ENCODE assay signal across 12 cellular contexts in the genomic region with DNA sequence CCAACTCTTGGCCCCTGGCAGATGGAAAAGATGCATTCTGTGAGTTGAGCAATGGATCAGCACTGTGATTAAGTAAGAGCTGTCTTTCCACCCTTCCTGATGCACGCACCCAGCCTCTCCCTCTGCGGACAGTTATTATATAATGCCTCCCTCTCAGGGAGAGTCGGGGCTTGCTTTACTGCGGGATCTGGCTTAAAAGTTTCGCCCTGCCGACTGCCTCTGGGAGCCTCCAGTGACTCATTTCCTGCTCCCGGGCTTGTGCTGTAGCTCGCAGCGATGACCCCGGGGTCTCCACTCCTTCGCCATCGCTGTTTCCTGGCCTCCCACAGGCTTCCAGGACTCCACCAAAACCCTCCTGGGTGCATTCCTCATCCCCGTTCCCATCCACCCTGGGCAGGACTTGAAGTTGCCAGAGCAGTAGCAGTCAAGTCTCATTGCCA.
DNase-seq lines count a peak whose midpoint lies in the region; ATAC-seq, FAIRE-seq and TF ChIP-seq lines count a peak whose summit lies in the region.
"Had no signal": no experiment of that assay in that cellular context is flagged by ENCODE, and none has a peak within 500 bp of the region (broad histone marks: within the 10 kb centered on the region; RNA-seq: fewer than 3 reads in every experiment).

No MANE protein-coding gene starts in this region.

- H3K27me3 Mint-ChIP-seq in mesothelial cell of epicardium (ENCODE audit: low read depth): no peaks in the 10 kb centered on the region

- TF ChIP-seq POLR2A in NB4 (IDR thresholded peaks at IDR 0.05; ENCODE audit: extremely low read depth, insufficient read length): no peak
- TF ChIP-seq POLR2A in endothelial cell of umbilical vein (IDR thresholded peaks at IDR 0.05; ENCODE audit: low read depth, low read length): no peak
- no peak for TF ChIP-seq POLR2A in Peyer's patch (IDR thresholded peaks at IDR 0.05)
- TF ChIP-seq POLR2A in GM12891 (IDR thresholded peaks at IDR 0.05; ENCODE audit: low read depth, low read length): no peak

- H3K36me3 ChIP-seq in endothelial cell of umbilical vein (ENCODE audit: control insufficient read depth in 2 of 2, extremely low read depth in 1 of 2, insufficient read depth in 2 of 2, low read length in 2 of 2): no peaks in the 10 kb centered on the region
- no peaks in the 10 kb centered on the region for H3K36me3 ChIP-seq in Peyer's patch

- DNase-seq in AG20443 (ENCODE audit: low spot score) (peak; percentile 88), NB4 (ENCODE audit: low read depth) (peak; percentile 92), endothelial cell of umbilical vein (ENCODE audit: low read depth, low spot score) (peak; percentile 77), mesothelial cell of epicardium (ENCODE audit: low spot score in 2 of 2, unreplicated experiment in 2 of 2) (no peak), Peyer's patch (no peak), GM12891 (ENCODE audit: insufficient read length, low spot score) (no peak)
- DNase-seq: activated CD4-positive, alpha-beta T cell treated with anti-CD3 and anti-CD28 coated beads, Interleukin-2, amount 50 U/mL, for 4 hours; dorsolateral prefrontal cortex; naive thymus-derived CD8-positive, alpha-beta T cell; NCI-H526 treated with DMSO at 0.1 percent for 48 hours had no signal

- H3K4me2 ChIP-seq in endothelial cell of umbilical vein (ENCODE audit: insufficient read depth, low read length): peak overlapping the region; percentile 91

- peaks cover 10% of the 10 kb centered on the region for H3K4me1 Mint-ChIP-seq in mesothelial cell of epicardium
- H3K4me1 Mint-ChIP-seq: naive thymus-derived CD8-positive, alpha-beta T cell had no signal

- peak overlapping the region; percentile 34 for H3K9ac ChIP-seq in endothelial cell of umbilical vein (replicated peaks; ENCODE audit: extremely low read depth, insufficient read depth, low read length)

- dilution Hi-C loops in endothelial cell of umbilical vein (cut with MboI; ENCODE audit: extremely low pct_ligation_motif_present, low sequenced_read_pairs): loop anchor here (25.0 kb wide), 1 partner anchor 241 kb away; no protein-coding TSS in a partner anchor

- ATAC-seq in GM21526 (IDR thresholded peaks at IDR 0.05; ENCODE audit: low FRiP score, unreplicated experiment): no peak
- no peak for ATAC-seq in GM19328 (IDR thresholded peaks at IDR 0.05; ENCODE audit: unreplicated experiment)
- ATAC-seq: naive thymus-derived CD8-positive, alpha-beta T cell had no signal

- no peaks in the 10 kb centered on the region for H3K79me2 ChIP-seq in endothelial cell of umbilical vein (ENCODE audit: control insufficient read depth, insufficient read depth, low read length)

- no peaks in the 10 kb centered on the region for H3K9me1 ChIP-seq in endothelial cell of umbilical vein (replicated peaks; ENCODE audit: control insufficient read depth, extremely low read depth, insufficient read depth, low read length)

- H3K4me1 ChIP-seq in endothelial cell of umbilical vein (ENCODE audit: control insufficient read depth, extremely low read depth, insufficient read depth, low read length): peaks cover 12% of the 10 kb centered on the region
- no peaks in the 10 kb centered on the region for H3K4me1 ChIP-seq in Peyer's patch

- H3K27me3 ChIP-seq in endothelial cell of umbilical vein (ENCODE audit: control insufficient read depth in 2 of 2, insufficient read depth in 2 of 2, low read length in 2 of 2) (no peaks in the 10 kb centered on the region), Peyer's patch (no peaks in the 10 kb centered on the region)

- H4K20me1 ChIP-seq in endothelial cell of umbilical vein (replicated peaks; ENCODE audit: control insufficient read depth, extremely low read depth, insufficient read depth, low read length): no peaks in the 10 kb centered on the region

- TF ChIP-seq CTCF in NB4 (IDR thresholded peaks at IDR 0.05; ENCODE audit: low read depth, low read length): no peak
- no peak for TF ChIP-seq CTCF in endothelial cell of umbilical vein (IDR thresholded peaks at IDR 0.05; ENCODE audit: extremely low read depth in 1 of 2, insufficient read depth in 1 of 2, low read depth in 1 of 2, low read length in 2 of 2)
- TF ChIP-seq CTCF in mesothelial cell of epicardium (IDR thresholded peaks at IDR 0.05; ENCODE audit: unreplicated experiment): no peak
- TF ChIP-seq CTCF in Peyer's patch (IDR thresholded peaks at IDR 0.05): no peak

- peaks cover 7% of the 10 kb centered on the region for H3K9me3 Mint-ChIP-seq in mesothelial cell of epicardium

- POLR2A ChIA-PET in endothelial cell of umbilical vein (lab: Charles Lee): no interaction called here

- peak overlapping the region; percentile 33 for H3K4me3 Mint-ChIP-seq in mesothelial cell of epicardium
- H3K4me3 Mint-ChIP-seq: naive thymus-derived CD8-positive, alpha-beta T cell had no signal

- intact Hi-C loops in endothelial cell of umbilical vein (cut with micrococcal nuclease): loop anchor here (1.0 to 2.0 kb wide), 2 partner anchors 108 to 195 kb away; a partner anchor contains a TSS

- H2AFZ ChIP-seq in endothelial cell of umbilical vein (ENCODE audit: low read depth, low read length): peak overlapping the region; percentile 96

- H3K27ac Mint-ChIP-seq in mesothelial cell of epicardium: peak overlapping the region; percentile 70

- H3K9me3 ChIP-seq in endothelial cell of umbilical vein (replicated peaks; ENCODE audit: control insufficient read depth, insufficient read depth, low read length): no peaks in the 10 kb centered on the region
- no peaks in the 10 kb centered on the region for H3K9me3 ChIP-seq in Peyer's patch

- H3K36me3 Mint-ChIP-seq in mesothelial cell of epicardium: no peaks in the 10 kb centered on the region
- H3K36me3 Mint-ChIP-seq: naive thymus-derived CD8-positive, alpha-beta T cell had no signal

- H3K4me3 ChIP-seq in NB4 (ENCODE audit: low read depth, low read length) (no peak overlapping the region), endothelial cell of umbilical vein (replicated peaks in 1 of 3; ENCODE audit: insufficient read depth in 1 of 3, low read depth in 1 of 3, low read length in 3 of 3) (peak overlapping the region in 1 of 3 experiments; percentile 58), Peyer's patch (no peak overlapping the region)
- H3K4me3 ChIP-seq: dorsolateral prefrontal cortex had no signal

- CTCF ChIA-PET in endothelial cell of umbilical vein (lab: Charles Lee): interaction anchor here (0.7 to 10.9 kb wide), 9 partner anchors 11 to 248 kb away, joined by 3 to 301 read pairs (median 4); no protein-coding TSS in a partner anchor

- peak; percentile 92 for FAIRE-seq in endothelial cell of umbilical vein (lab: Jason Lieb, UNC)
- FAIRE-seq in GM12891 (lab: Jason Lieb, UNC): no peak

- H3K27ac ChIP-seq in endothelial cell of umbilical vein (ENCODE audit: insufficient read depth, low read depth, low read length) (peak overlapping the region; percentile 52), Peyer's patch (no peak overlapping the region)
- H3K27ac ChIP-seq: dorsolateral prefrontal cortex had no signal

- no TSS peak for BruUV-seq in endothelial cell of umbilical vein (replicated peaks; lab: Mats Ljungman, UMichigan)

TF ChIP-seq in endothelial cell of umbilical vein, 7 proteins besides CTCF, POLR2A, EP300 and RAD21:
- no peak for TF ChIP-seq EZH2 (IDR thresholded peaks at IDR 0.05; ENCODE audit: borderline replicate concordance, low read depth, low read length, severe bottlenecking)
- TF ChIP-seq FOS (IDR thresholded peaks at IDR 0.05; ENCODE audit: borderline replicate concordance, insufficient read depth, low read length): peak; percentile 78
- no peak for TF ChIP-seq GATA2 (IDR thresholded peaks at IDR 0.05; ENCODE audit: insufficient read depth, insufficient read length, low read depth, low read length)
- TF ChIP-seq MYC (IDR thresholded peaks at IDR 0.05; ENCODE audit: low read depth, low read length): no peak
- peak; percentile 36 for TF ChIP-seq POLR2AphosphoS5 (IDR thresholded peaks at IDR 0.05; ENCODE audit: insufficient read depth, low read depth, low read length)
- TF ChIP-seq, protein P1, sequence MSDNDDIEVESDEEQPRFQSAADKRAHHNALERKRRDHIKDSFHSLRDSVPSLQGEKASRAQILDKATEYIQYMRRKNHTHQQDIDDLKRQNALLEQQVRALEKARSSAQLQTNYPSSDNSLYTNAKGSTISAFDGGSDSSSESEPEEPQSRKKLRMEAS (IDR thresholded peaks at IDR 0.05; ENCODE audit: insufficient read depth, insufficient read length): no peak
- peak; percentile 54 for TF ChIP-seq JUN (IDR thresholded peaks at IDR 0.05; ENCODE audit: borderline replicate concordance, insufficient read depth, insufficient read length, low read depth)
TF ChIP-seq in endothelial cell of umbilical vein: peak in this region for 3.

TF ChIP-seq in GM12891, 5 proteins besides CTCF, POLR2A, EP300 and RAD21:
- TF ChIP-seq TAF1 (IDR thresholded peaks at IDR 0.05; ENCODE audit: low read depth, low read length) (no peak), POU2F2 (IDR thresholded peaks at IDR 0.05; ENCODE audit: low read depth, low read length) (no peak), SPI1 (IDR thresholded peaks at IDR 0.05; ENCODE audit: low read depth, low read length) (no peak), POLR2AphosphoS5 (IDR thresholded peaks at IDR 0.05; ENCODE audit: low read depth, low read length) (no peak), PAX5 (IDR thresholded peaks at IDR 0.05; ENCODE audit: insufficient read depth, low read length, severe bottlenecking) (no peak)

Comparison
In these comparisons a context has a peak if more than half of its experiments do, and no peak if none do; other contexts are left out.
1. DNase-seq: peak in AG20443 (single experiment), NB4 (single experiment) and endothelial cell of umbilical vein (single experiment); none in mesothelial cell of epicardium (0 of 2), Peyer's patch (0 of 3) and GM12891 (single experiment).